In the genomic region with DNA sequence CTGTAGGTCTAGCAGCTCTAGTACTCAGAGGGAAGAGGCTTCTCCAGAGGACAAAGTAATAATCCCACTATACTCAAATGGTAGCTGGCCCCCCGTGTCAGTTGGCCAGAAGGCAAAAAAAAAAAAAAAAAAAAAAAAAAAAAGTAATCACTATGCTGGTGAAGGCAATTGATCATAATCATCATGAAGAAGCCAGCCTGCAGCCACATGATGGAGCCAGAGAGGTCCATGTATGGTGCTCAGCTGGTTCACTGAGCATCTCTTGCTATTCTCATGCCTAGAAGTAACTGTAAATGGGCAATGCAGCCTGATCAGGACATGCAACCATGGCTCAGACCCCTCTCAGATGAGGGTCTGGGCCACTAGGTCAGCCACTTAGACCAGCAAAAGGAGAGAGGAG, we compare ENCODE assay signal across 1 cellular context.
TF ChIP-seq lines count a peak whose summit lies in the region.

No MANE protein-coding gene starts in this region.

TF ChIP-seq in HepG2, 621 proteins besides CTCF, POLR2A, EP300 and RAD21 (continued from another document):
- TF ChIP-seq ZBTB2 (CRISPR knock-in tag; IDR thresholded peaks at IDR 0.05; ENCODE audit: low read depth) = no peak
